ENCODE assay signal across 1 cellular context in the genomic region with DNA sequence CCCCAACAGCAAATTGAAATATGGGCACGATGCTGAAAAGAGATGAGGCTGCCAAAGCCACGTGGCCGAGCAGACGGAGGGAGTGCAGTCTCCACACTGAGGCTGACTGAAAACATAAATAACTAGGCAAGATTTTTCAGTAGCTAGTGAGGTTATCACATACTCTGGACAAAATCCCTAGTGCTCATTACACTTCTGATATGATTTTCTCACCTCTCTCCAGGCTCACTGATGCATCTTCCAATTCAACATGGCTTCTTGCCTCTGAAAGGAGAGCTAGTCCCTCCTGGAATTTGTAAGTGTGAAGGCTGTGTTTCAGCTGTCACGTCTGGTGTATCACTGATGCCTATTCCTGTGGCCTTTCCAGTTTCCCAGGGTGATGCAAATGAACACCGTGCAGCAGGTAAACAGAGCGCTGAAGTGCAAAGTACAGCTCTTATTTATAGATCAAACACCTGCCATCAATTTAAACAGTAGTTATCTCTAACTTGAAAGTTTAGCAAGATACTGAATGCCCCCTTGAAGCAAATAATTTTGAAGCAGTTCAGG.
A peak's percentile ranks its signal among the peaks of the same experiment; 100 is the strongest.
TF ChIP-seq lines count a peak whose summit lies in the region.

No MANE protein-coding gene starts in this region.

TF ChIP-seq in HepG2, 621 proteins besides CTCF, POLR2A, EP300 and RAD21 (continued from another document and continues in another):
- TF ChIP-seq CREBL2 (CRISPR knock-in tag; IDR thresholded peaks at IDR 0.05; ENCODE audit: borderline replicate concordance) (no peak), ZNF891 (CRISPR knock-in tag; IDR thresholded peaks at IDR 0.05) (no peak; the same call in 1 of the 2 replicates), ZNF704 (CRISPR knock-in tag; IDR thresholded peaks at IDR 0.05; ENCODE audit: borderline replicate concordance) (no peak), E2F1 (CRISPR knock-in tag; IDR thresholded peaks at IDR 0.05) (no peak), HHEX (CRISPR knock-in tag; IDR thresholded peaks at IDR 0.05) (0 out of 2 replicates have a peak, but pooled peaks have one; percentile 55), POLR2AphosphoS2 (IDR thresholded peaks at IDR 0.05; ENCODE audit: low read depth, low read length) (no peak), KDM5A (IDR thresholded peaks at IDR 0.05; ENCODE audit: borderline replicate concordance, low read length) (no peak), ZFP82 (CRISPR knock-in tag; IDR thresholded peaks at IDR 0.05; ENCODE audit: borderline replicate concordance) (no peak), THAP8 (CRISPR knock-in tag; IDR thresholded peaks at IDR 0.05; ENCODE audit: borderline replicate concordance) (no peak), ZNF83 (CRISPR knock-in tag; IDR thresholded peaks at IDR 0.05; ENCODE audit: borderline replicate concordance) (no peak), ZNF879 (CRISPR knock-in tag; IDR thresholded peaks at IDR 0.05) (no peak), ZNF720 (CRISPR knock-in tag; IDR thresholded peaks at IDR 0.05) (no peak), ZKSCAN1 (IDR thresholded peaks at IDR 0.05; ENCODE audit: low read length) (no peak), NR1H2 (CRISPR knock-in tag; IDR thresholded peaks at IDR 0.05; ENCODE audit: borderline replicate concordance, low read depth) (no peak), IRF2 (CRISPR knock-in tag; IDR thresholded peaks at IDR 0.05) (peak; percentile 74; the same call in 1 of the 2 replicates), RARA (CRISPR knock-in tag; IDR thresholded peaks at IDR 0.05) (peak; percentile 58; the same call in 1 of the 2 replicates), ZNF709 (CRISPR knock-in tag; IDR thresholded peaks at IDR 0.05) (no peak), HIVEP1 (CRISPR knock-in tag; IDR thresholded peaks at IDR 0.05) (no peak), NFIC (IDR thresholded peaks at IDR 0.05; ENCODE audit: low read length) (peak; percentile 79), ARID2 (CRISPR knock-in tag; IDR thresholded peaks at IDR 0.05; ENCODE audit: borderline replicate concordance) (no peak), ZNF431 (CRISPR knock-in tag; IDR thresholded peaks at IDR 0.05; ENCODE audit: borderline replicate concordance, low read depth) (no peak), NR0B2 (CRISPR knock-in tag; IDR thresholded peaks at IDR 0.05) (no peak), FOSL2 (CRISPR knock-in tag; IDR thresholded peaks at IDR 0.05) (peak; percentile 57), NCOA2 (CRISPR knock-in tag; IDR thresholded peaks at IDR 0.05) (peak; percentile 81), KMT2B (CRISPR knock-in tag; IDR thresholded peaks at IDR 0.05) (peak; percentile 62; the same call in 1 of the 2 replicates), ZNF225 (CRISPR knock-in tag; IDR thresholded peaks at IDR 0.05) (no peak), PITX1 (CRISPR knock-in tag; IDR thresholded peaks at IDR 0.05) (peak; percentile 31; the same call in 1 of the 2 replicates), NR2C2 (CRISPR knock-in tag; IDR thresholded peaks at IDR 0.05; ENCODE audit: borderline replicate concordance) (no peak), ZNF432 (CRISPR knock-in tag; IDR thresholded peaks at IDR 0.05; ENCODE audit: borderline replicate concordance) (no peak), HNRNPUL1 (IDR thresholded peaks at IDR 0.05; ENCODE audit: low read depth, low read length) (no peak), ZNF253 (CRISPR knock-in tag; IDR thresholded peaks at IDR 0.05; ENCODE audit: borderline replicate concordance) (no peak), CBX5 (CRISPR knock-in tag; IDR thresholded peaks at IDR 0.05; ENCODE audit: borderline replicate concordance) (no peak), ZFP90 (CRISPR knock-in tag; IDR thresholded peaks at IDR 0.05; ENCODE audit: borderline replicate concordance) (0 out of 2 replicates have a peak, but pooled peaks have one; percentile 9), TCF12 (IDR thresholded peaks at IDR 0.05) (no peak), TCF12 (CRISPR knock-in tag; IDR thresholded peaks at IDR 0.05) (no peak), ATAD3A (CRISPR knock-in tag; IDR thresholded peaks at IDR 0.05) (no peak), ZNF281 (CRISPR knock-in tag; IDR thresholded peaks at IDR 0.05; ENCODE audit: borderline replicate concordance) (no peak), KLF9 (CRISPR knock-in tag; IDR thresholded peaks at IDR 0.05; ENCODE audit: low read depth) (no peak), ZNF619 (CRISPR knock-in tag; IDR thresholded peaks at IDR 0.05) (no peak), ZFP1 (CRISPR knock-in tag; IDR thresholded peaks at IDR 0.05) (peak; percentile 91), SP2 (CRISPR knock-in tag; IDR thresholded peaks at IDR 0.05) (no peak), ZNF75D (CRISPR knock-in tag; IDR thresholded peaks at IDR 0.05; ENCODE audit: borderline replicate concordance) (no peak), ZNF562 (CRISPR knock-in tag; IDR thresholded peaks at IDR 0.05; ENCODE audit: borderline replicate concordance) (no peak), YEATS2 (CRISPR knock-in tag; IDR thresholded peaks at IDR 0.05; ENCODE audit: borderline replicate concordance) (no peak)
- TF ChIP-seq, protein P1, sequence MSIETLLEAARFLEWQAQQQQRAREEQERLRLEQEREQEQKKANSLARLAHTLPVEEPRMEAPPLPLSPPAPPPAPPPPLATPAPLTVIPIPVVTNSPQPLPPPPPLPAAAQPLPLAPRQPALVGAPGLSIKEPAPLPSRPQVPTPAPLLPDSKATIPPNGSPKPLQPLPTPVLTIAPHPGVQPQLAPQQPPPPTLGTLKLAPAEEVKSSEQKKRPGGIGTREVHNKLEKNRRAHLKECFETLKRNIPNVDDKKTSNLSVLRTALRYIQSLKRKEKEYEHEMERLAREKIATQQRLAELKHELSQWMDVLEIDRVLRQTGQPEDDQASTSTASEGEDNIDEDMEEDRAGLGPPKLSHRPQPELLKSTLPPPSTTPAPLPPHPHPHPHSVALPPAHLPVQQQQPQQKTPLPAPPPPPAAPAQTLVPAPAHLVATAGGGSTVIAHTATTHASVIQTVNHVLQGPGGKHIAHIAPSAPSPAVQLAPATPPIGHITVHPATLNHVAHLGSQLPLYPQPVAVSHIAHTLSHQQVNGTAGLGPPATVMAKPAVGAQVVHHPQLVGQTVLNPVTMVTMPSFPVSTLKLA (IDR thresholded peaks at IDR 0.05): peak; percentile 23; the same call in 1 of the 2 replicates
- TF ChIP-seq, protein P2, sequence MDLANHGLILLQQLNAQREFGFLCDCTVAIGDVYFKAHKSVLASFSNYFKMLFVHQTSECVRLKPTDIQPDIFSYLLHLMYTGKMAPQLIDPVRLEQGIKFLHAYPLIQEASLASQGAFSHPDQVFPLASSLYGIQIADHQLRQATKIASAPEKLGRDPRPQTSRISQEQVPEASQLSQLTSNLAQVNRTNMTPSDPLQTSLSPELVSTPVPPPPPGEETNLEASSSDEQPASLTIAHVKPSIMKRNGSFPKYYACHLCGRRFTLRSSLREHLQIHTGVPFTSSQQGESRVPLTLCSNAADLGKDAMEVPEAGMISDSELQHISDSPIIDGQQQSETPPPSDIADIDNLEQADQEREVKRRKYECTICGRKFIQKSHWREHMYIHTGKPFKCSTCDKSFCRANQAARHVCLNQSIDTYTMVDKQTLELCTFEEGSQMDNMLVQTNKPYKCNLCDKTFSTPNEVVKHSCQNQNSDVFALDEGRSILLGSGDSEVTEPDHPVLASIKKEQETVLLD (CRISPR knock-in tag; IDR thresholded peaks at IDR 0.05; ENCODE audit: low read depth): no peak
- TF ChIP-seq, protein P3, sequence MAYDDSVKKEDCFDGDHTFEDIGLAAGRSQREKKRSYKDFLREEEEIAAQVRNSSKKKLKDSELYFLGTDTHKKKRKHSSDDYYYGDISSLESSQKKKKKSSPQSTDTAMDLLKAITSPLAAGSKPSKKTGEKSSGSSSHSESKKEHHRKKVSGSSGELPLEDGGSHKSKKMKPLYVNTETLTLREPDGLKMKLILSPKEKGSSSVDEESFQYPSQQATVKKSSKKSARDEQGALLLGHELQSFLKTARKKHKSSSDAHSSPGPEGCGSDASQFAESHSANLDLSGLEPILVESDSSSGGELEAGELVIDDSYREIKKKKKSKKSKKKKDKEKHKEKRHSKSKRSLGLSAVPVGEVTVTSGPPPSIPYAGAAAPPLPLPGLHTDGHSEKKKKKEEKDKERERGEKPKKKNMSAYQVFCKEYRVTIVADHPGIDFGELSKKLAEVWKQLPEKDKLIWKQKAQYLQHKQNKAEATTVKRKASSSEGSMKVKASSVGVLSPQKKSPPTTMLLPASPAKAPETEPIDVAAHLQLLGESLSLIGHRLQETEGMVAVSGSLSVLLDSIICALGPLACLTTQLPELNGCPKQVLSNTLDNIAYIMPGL (CRISPR knock-in tag; IDR thresholded peaks at IDR 0.05; ENCODE audit: borderline replicate concordance in 1 of 2, low read depth in 1 of 2): no peak
- TF ChIP-seq, protein P4, sequence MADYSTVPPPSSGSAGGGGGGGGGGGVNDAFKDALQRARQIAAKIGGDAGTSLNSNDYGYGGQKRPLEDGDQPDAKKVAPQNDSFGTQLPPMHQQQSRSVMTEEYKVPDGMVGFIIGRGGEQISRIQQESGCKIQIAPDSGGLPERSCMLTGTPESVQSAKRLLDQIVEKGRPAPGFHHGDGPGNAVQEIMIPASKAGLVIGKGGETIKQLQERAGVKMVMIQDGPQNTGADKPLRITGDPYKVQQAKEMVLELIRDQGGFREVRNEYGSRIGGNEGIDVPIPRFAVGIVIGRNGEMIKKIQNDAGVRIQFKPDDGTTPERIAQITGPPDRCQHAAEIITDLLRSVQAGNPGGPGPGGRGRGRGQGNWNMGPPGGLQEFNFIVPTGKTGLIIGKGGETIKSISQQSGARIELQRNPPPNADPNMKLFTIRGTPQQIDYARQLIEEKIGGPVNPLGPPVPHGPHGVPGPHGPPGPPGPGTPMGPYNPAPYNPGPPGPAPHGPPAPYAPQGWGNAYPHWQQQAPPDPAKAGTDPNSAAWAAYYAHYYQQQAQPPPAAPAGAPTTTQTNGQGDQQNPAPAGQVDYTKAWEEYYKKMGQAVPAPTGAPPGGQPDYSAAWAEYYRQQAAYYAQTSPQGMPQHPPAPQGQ (CRISPR knock-in tag; IDR thresholded peaks at IDR 0.05; ENCODE audit: borderline replicate concordance): no peak
